In genomic region chr5:68251386-68251785, GRCh38 we compare ENCODE assay signal across 9 cellular contexts. TPM values are rescaled to one million over a fixed set of nuclear protein-coding genes. Genes with fewer than 3 reads are reported as not detected.
DNase-seq lines count a peak whose midpoint lies in the region; TF ChIP-seq lines count a peak whose summit lies in the region.
"Had no signal": no experiment of that assay in that cellular context is flagged by ENCODE, and none has a peak within 500 bp of the region (broad histone marks: within the 10 kb centered on the region; RNA-seq: fewer than 3 reads in every experiment).

No MANE protein-coding gene starts in this region.

- H3K4me3 ChIP-seq in GM23248 (no peak overlapping the region), left ventricle myocardium inferior (peak overlapping the region; percentile 39), brain microvascular endothelial cell (ENCODE audit: low read depth, low read length) (no peak overlapping the region), WERI-Rb-1 (ENCODE audit: low read depth, low read length) (no peak overlapping the region)
- H3K4me3 ChIP-seq: right lobe of liver had no signal

- DNase-seq in GM23248 = no peak
- DNase-seq in activated T-cell treated with anti-CD3 and anti-CD28 coated beads for 24 hours (ENCODE audit: low read depth) = peak; percentile 51
- DNase-seq in left ventricle myocardium inferior = peak; percentile 27
- peak; percentile 34 to 66 (median 46) for DNase-seq in stimulated activated CD4-positive, alpha-beta T cell treated with anti-CD3 and anti-CD28 coated beads, TNF-alpha, amount 100 ng/mL, for 24 hours (ENCODE audit: low read depth in 3 of 3)
- no peak for DNase-seq in brain microvascular endothelial cell
- DNase-seq in HuH-7 (ENCODE audit: low spot score) = no peak
- no peak for DNase-seq in RPMI8226
- no peak for DNase-seq in WERI-Rb-1

- no peaks in the 10 kb centered on the region for H3K36me3 ChIP-seq in GM23248 (ENCODE audit: low read depth)
- H3K36me3 ChIP-seq in left ventricle myocardium inferior = no peaks in the 10 kb centered on the region
- H3K36me3 ChIP-seq in brain microvascular endothelial cell (replicated peaks) = no peaks in the 10 kb centered on the region
- H3K36me3 ChIP-seq in WERI-Rb-1 = no peaks in the 10 kb centered on the region; the same call in 1 of the 2 replicates
- H3K36me3 ChIP-seq: right lobe of liver had no signal

- H2AFZ ChIP-seq in GM23248 = 0 out of 2 replicates have a peak overlapping the region, but pooled peaks have one; percentile 13

- H3K9me2 ChIP-seq in GM23248 (ENCODE audit: insufficient read depth) = no peaks in the 10 kb centered on the region

- H3K4me1 ChIP-seq in GM23248 (ENCODE audit: insufficient read depth) = peaks cover 46% of the 10 kb centered on the region
- H3K4me1 ChIP-seq in left ventricle myocardium inferior = peaks cover 100% of the 10 kb centered on the region

- H3K27ac ChIP-seq in GM23248 = peak overlapping the region; percentile 53
- H3K27ac ChIP-seq in left ventricle myocardium inferior (replicated peaks) = peak overlapping the region; percentile 91
- no peak overlapping the region for H3K27ac ChIP-seq in brain microvascular endothelial cell
- no peak overlapping the region for H3K27ac ChIP-seq in WERI-Rb-1

- peaks cover 38% of the 10 kb centered on the region for H3F3A ChIP-seq in GM23248 (ENCODE audit: insufficient read depth)

- in situ Hi-C loops in GM23248 (cut with MboI) = loop anchor here (10.0 to 25.0 kb wide), 2 partner anchors 589 to 1007 kb away; no protein-coding TSS in a partner anchor
- in situ Hi-C loops in brain microvascular endothelial cell (cut with HindIII; ENCODE audit: low pct_ligation_motif_present, low sequenced_read_pairs) = loop anchor here (25.0 kb wide), 1 partner anchor 989 kb away; no protein-coding TSS in a partner anchor

- 16 to 19% methylated on average over 4 of the region's 4 CpGs for WGBS in GM23248 (ENCODE audit: low coverage in 1 of 2, low lambda C conversion rate in 2 of 2, missing lambda C conversion rate in 2 of 2), 2 experiments

- H3K9me3 ChIP-seq in GM23248 (ENCODE audit: low read depth) = no peaks in the 10 kb centered on the region
- H3K9me3 ChIP-seq in left ventricle myocardium inferior (replicated peaks) = no peaks in the 10 kb centered on the region
- H3K9me3 ChIP-seq in WERI-Rb-1 (ENCODE audit: severe bottlenecking) = no peaks in the 10 kb centered on the region
- H3K9me3 ChIP-seq: right lobe of liver had no signal

- peak overlapping the region; percentile 29; the same call in 1 of the 2 replicates for H3K9ac ChIP-seq in GM23248

- intact Hi-C loops in left ventricle myocardium inferior (cut with micrococcal nuclease) = loop anchor here (10.0 kb wide), 1 partner anchor 1007 kb away; no protein-coding TSS in a partner anchor

- H4K20me1 ChIP-seq in GM23248 (ENCODE audit: insufficient read depth) = no peaks in the 10 kb centered on the region

- peak overlapping the region; percentile 61 for H3K4me2 ChIP-seq in GM23248 (ENCODE audit: unreplicated experiment)

- peaks cover 87% of the 10 kb centered on the region for H3K79me2 ChIP-seq in GM23248 (ENCODE audit: insufficient read depth)

- H3K27me3 ChIP-seq in GM23248 (replicated peaks; ENCODE audit: insufficient read depth) (no peaks in the 10 kb centered on the region), left ventricle myocardium inferior (ENCODE audit: low read depth) (no peaks in the 10 kb centered on the region), brain microvascular endothelial cell (replicated peaks) (no peaks in the 10 kb centered on the region), WERI-Rb-1 (ENCODE audit: insufficient read depth, low read depth, severe bottlenecking) (no peaks in the 10 kb centered on the region)
- H3K27me3 ChIP-seq: right lobe of liver had no signal

- TF ChIP-seq CTCF in left ventricle myocardium inferior (IDR thresholded peaks at IDR 0.05; ENCODE audit: borderline replicate concordance) (no peak), brain microvascular endothelial cell (IDR thresholded peaks at IDR 0.05; ENCODE audit: low read depth, low read length, missing control alignments) (no peak), WERI-Rb-1 (IDR thresholded peaks at IDR 0.05; ENCODE audit: low read depth, low read length) (no peak)

RNA-seq across cellular contexts. Expression of gene PIK3R1, which starts 35.8 kb away (rescaled TPM):
- 14.4 and 28.3 TPM in 2 replicates for total RNA-seq in GM23248 (2014; rRNA removed; shearing (Covaris generic))
- polyA plus RNA-seq in GM23248 (2016; fragmentation: Nextera tagmentation; extraction: Ambion mirVana) = 8.4 and 9.7 TPM in 2 replicates
- total RNA-seq in left ventricle myocardium inferior = 132 TPM

Comparison
In these comparisons a context has a peak if more than half of its experiments do, and no peak if none do; other contexts are left out.
1. DNase-seq: peak in activated T-cell treated with anti-CD3 and anti-CD28 coated beads for 24 hours (single experiment), left ventricle myocardium inferior (single experiment) and stimulated activated CD4-positive, alpha-beta T cell treated with anti-CD3 and anti-CD28 coated beads, TNF-alpha, amount 100 ng/mL, for 24 hours (3 of 3); none in GM23248 (single experiment), brain microvascular endothelial cell (single experiment), HuH-7 (single experiment), RPMI8226 (single experiment) and WERI-Rb-1 (single experiment).
2. H3K27ac ChIP-seq: peak in GM23248 (single experiment) and left ventricle myocardium inferior (single experiment); none in brain microvascular endothelial cell (single experiment) and WERI-Rb-1 (single experiment).